ENCODE assay signal across 12 cellular contexts in the genomic region with DNA sequence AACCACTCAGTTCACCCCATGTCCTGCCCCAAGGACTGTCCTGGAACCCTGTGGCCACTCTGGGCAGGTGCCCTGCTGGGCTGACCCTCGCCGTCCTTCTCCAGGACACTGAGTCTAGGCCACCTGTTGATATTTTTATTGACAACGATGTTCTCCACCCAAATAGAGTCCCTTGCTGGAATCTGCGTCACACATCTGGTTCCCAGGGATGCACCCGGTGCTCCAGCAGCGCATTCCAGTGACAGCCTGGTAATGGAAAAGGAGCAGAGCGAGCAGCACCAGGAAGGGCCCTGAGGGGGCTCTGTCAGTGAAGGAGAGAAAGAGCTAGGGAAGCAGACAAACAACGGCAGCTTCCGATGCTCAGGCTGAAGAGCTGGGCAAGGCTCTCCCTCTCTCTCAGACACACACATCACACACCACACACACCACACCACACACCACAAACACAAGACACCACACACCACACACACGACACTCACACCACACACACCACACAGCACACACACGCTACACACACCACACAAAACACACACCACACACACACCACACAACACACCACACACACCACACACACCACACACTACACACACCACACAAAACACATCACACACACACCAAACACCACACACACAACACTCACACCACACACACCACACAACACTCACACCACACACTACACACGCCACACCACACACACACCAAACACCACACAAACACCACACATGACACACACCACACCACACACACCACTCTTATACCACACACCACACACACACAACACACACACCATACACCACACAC.
DNase-seq lines count a peak whose midpoint lies in the region; ATAC-seq and TF ChIP-seq lines count a peak whose summit lies in the region.
"Had no signal": no experiment of that assay in that cellular context is flagged by ENCODE, and none has a peak within 500 bp of the region (broad histone marks: within the 10 kb centered on the region; RNA-seq: fewer than 3 reads in every experiment).

No MANE protein-coding gene starts in this region.

- TF ChIP-seq CTCF in AG10803 (conservative IDR thresholded peaks at IDR 0.05; ENCODE audit: low read length) (peak; percentile 21; the same call in 1 of the 2 replicates), RWPE2 (IDR thresholded peaks at IDR 0.05; ENCODE audit: poor library complexity, severe bottlenecking) (no peak), foreskin fibroblast (IDR thresholded peaks at IDR 0.05; ENCODE audit: low read depth, low read length) (no peak), adrenal gland (IDR thresholded peaks at IDR 0.05) (no peak)

- intact Hi-C loops in adrenal gland (cut with DNase I): no loop called here

- DNase-seq in AG10803 (ENCODE audit: low read depth): peak; percentile 67
- DNase-seq in ELR (ENCODE audit: low read depth): peak; percentile 60
- no peak for DNase-seq in RWPE2 (ENCODE audit: low spot score)
- peak; percentile 55 to 72 for DNase-seq in foreskin fibroblast
- no peak for DNase-seq in NCI-H2107 treated with DMSO at 0.1 percent for 48 hours (lab: John Stamatoyannopoulos, UW; ENCODE audit: unreplicated experiment)
- DNase-seq in adrenal gland: no peak
- no peak for DNase-seq in caudate nucleus (lab: John Stamatoyannopoulos, UW)
- DNase-seq in NCI-H2227 (lab: John Stamatoyannopoulos, UW; ENCODE audit: unreplicated experiment): no peak
- DNase-seq: activated B cell treated with CpG ODN at 0.5 μM for 24 hours; activated naive CD8-positive, alpha-beta T cell treated with anti-CD3 and anti-CD28 coated beads, Interleukin-2, amount 10 ng/mL, durations not matched to agents 7 days and 5 days; NCI-H526 treated with DMSO at 0.1 percent for 48 hours; stimulated activated naive B cell treated with anti-CD40 and anti-IgM and Interleukin-4, amounts not matched to agents 10 μg/mL and 1 μg/mL and 100 μg/mL, for 72 hours had no signal

- H3K27ac ChIP-seq in RWPE2 (ENCODE audit: poor library complexity, severe bottlenecking) (no peak overlapping the region), adrenal gland (no peak overlapping the region), caudate nucleus (ENCODE audit: low read depth, low read length) (no peak overlapping the region)

- H3K27me3 ChIP-seq in RWPE2 (ENCODE audit: insufficient read depth, poor library complexity, severe bottlenecking) (no peaks in the 10 kb centered on the region), adrenal gland (no peaks in the 10 kb centered on the region)

- H3K9me3 ChIP-seq in RWPE2 (ENCODE audit: severe bottlenecking): no peaks in the 10 kb centered on the region
- H3K9me3 ChIP-seq in adrenal gland (replicated peaks in 1 of 3): peaks cover 0 to 12% (median 0%) of the 10 kb centered on the region in 3 donors

- H3K4me3 ChIP-seq in AG10803 (ENCODE audit: low read length) (no peak overlapping the region), RWPE2 (ENCODE audit: severe bottlenecking) (no peak overlapping the region), foreskin fibroblast (ENCODE audit: low read depth in 1 of 2, low read length in 2 of 2) (no peak overlapping the region), adrenal gland (no peak overlapping the region)

- WGBS in adrenal gland, 4 donors: 73 to 84% (median 77%) methylated on average over 12 of the region's 12 CpGs

- H3K4me1 ChIP-seq in RWPE2 (ENCODE audit: insufficient read depth, poor library complexity, severe bottlenecking): no peaks in the 10 kb centered on the region
- no peaks in the 10 kb centered on the region for H3K4me1 ChIP-seq in adrenal gland (replicated peaks in 1 of 2)

- TF ChIP-seq POLR2A in adrenal gland (IDR thresholded peaks at IDR 0.05): no peak

- ATAC-seq in RWPE2 (ENCODE audit: low read depth): peak; percentile 65

- H3K36me3 ChIP-seq in RWPE2 (ENCODE audit: low read depth) (no peaks in the 10 kb centered on the region), adrenal gland (replicated peaks in 1 of 2) (no peaks in the 10 kb centered on the region)

Comparison
In these comparisons a context has a peak if more than half of its experiments do, and no peak if none do; other contexts are left out.
1. DNase-seq: peak in AG10803 (single experiment), ELR (single experiment) and foreskin fibroblast (2 of 2); none in RWPE2 (single experiment), NCI-H2107 treated with DMSO at 0.1 percent for 48 hours (single experiment), adrenal gland (0 of 7), caudate nucleus (0 of 61) and NCI-H2227 (single experiment).